Comparison of ENCODE assay signal across 11 cellular contexts in genomic region chrX:12954981-12955380, GRCh38. TPM values are rescaled to one million over a fixed set of nuclear protein-coding genes. Genes with fewer than 3 reads are reported as not detected.
DNase-seq lines count a peak whose midpoint lies in the region; ATAC-seq and TF ChIP-seq lines count a peak whose summit lies in the region.
"Had no signal": no experiment of that assay in that cellular context is flagged by ENCODE, and none has a peak within 500 bp of the region (broad histone marks: within the 10 kb centered on the region; RNA-seq: fewer than 3 reads in every experiment).

No MANE protein-coding gene starts in this region.

- peaks cover 27% of the 10 kb centered on the region for H3F3A ChIP-seq in DOHH2 (ENCODE audit: control insufficient read depth, insufficient read depth)

- H3K79me2 ChIP-seq in DOHH2 (ENCODE audit: control insufficient read depth, low read length) = peaks cover 7% of the 10 kb centered on the region; the same call in 1 of the 2 replicates

- H3K36me3 ChIP-seq in DOHH2 (ENCODE audit: control insufficient read depth, low read length) (peaks cover 3% of the 10 kb centered on the region; the same call in 1 of the 2 replicates), suprapubic skin (no peaks in the 10 kb centered on the region)

- H4K20me1 ChIP-seq in DOHH2 (ENCODE audit: control insufficient read depth, insufficient read depth, low read depth, low read length) = no peaks in the 10 kb centered on the region

- POLR2A ChIA-PET in activated CD4-positive, alpha-beta memory T cell treated with anti-CD3 and anti-CD28 coated beads, Interleukin-2, amount 10 ng/mL, durations not matched to agents 7 days and 5 days (lab: Charles Lee) = interaction anchor here (0.6 to 17.2 kb wide), 10 partner anchors 21 to 1075 kb away, joined by 3 to 1343 read pairs (median 8); partner anchors contain the start of genes GEMIN8, OFD1, TMSB4X and TRAPPC2

- H3K4me3 ChIP-seq in DOHH2 (ENCODE audit: low read length) = peak overlapping the region; percentile 70
- no peak overlapping the region for H3K4me3 ChIP-seq in suprapubic skin

- H3K27me3 ChIP-seq in DOHH2 (ENCODE audit: control insufficient read depth, low read length) = no peaks in the 10 kb centered on the region
- no peaks in the 10 kb centered on the region for H3K27me3 ChIP-seq in suprapubic skin

- H3K27me3 Mint-ChIP-seq in activated CD4-positive, alpha-beta memory T cell treated with anti-CD3 and anti-CD28 coated beads, Interleukin-2, amount 10 ng/mL, durations not matched to agents 7 days and 5 days = no peaks in the 10 kb centered on the region
- no peaks in the 10 kb centered on the region for H3K27me3 Mint-ChIP-seq in naive B cell

- 66% methylated on average over 4 of the region's 4 CpGs for WGBS in suprapubic skin

- H3K27ac Mint-ChIP-seq in activated CD4-positive, alpha-beta memory T cell treated with anti-CD3 and anti-CD28 coated beads, Interleukin-2, amount 10 ng/mL, durations not matched to agents 7 days and 5 days = peak overlapping the region; percentile 99
- peak overlapping the region; percentile 87 to 99 (median 99) for H3K27ac Mint-ChIP-seq in naive B cell

- H3K4me1 ChIP-seq in DOHH2 (ENCODE audit: control insufficient read depth, low read length) (peaks cover 91% of the 10 kb centered on the region), suprapubic skin (peaks cover 22% of the 10 kb centered on the region)

- no peak for TF ChIP-seq EP300 in suprapubic skin (IDR thresholded peaks at IDR 0.05)

- H3K9me2 ChIP-seq in DOHH2 (replicated peaks; ENCODE audit: control insufficient read depth, low read length) = no peaks in the 10 kb centered on the region

- no peak for TF ChIP-seq POLR2A in suprapubic skin (IDR thresholded peaks at IDR 0.05)

- peaks cover 72% of the 10 kb centered on the region for H3K4me1 Mint-ChIP-seq in activated CD4-positive, alpha-beta memory T cell treated with anti-CD3 and anti-CD28 coated beads, Interleukin-2, amount 10 ng/mL, durations not matched to agents 7 days and 5 days
- peaks cover 60 to 86% (median 73%) of the 10 kb centered on the region in 3 donors for H3K4me1 Mint-ChIP-seq in naive B cell

- H3K27ac ChIP-seq in DOHH2 (ENCODE audit: low read depth, low read length) = peak overlapping the region; percentile 100
- H3K27ac ChIP-seq in suprapubic skin = no peak overlapping the region

- CTCF ChIA-PET in activated CD4-positive, alpha-beta memory T cell treated with anti-CD3 and anti-CD28 coated beads, Interleukin-2, amount 10 ng/mL, durations not matched to agents 7 days and 5 days (lab: Charles Lee) = interaction anchor here (0.9 to 14.9 kb wide), 6 partner anchors 13 to 135 kb away, joined by 3 to 273 read pairs (median 5); no protein-coding TSS in a partner anchor

- no peak for ATAC-seq in naive B cell (ENCODE audit: low read depth in 2 of 2)

- H3K9me3 ChIP-seq in DOHH2 (ENCODE audit: control insufficient read depth, insufficient read depth, low read length) (no peaks in the 10 kb centered on the region), suprapubic skin (no peaks in the 10 kb centered on the region)

- peak overlapping the region; percentile 72 for H3K4me3 Mint-ChIP-seq in activated CD4-positive, alpha-beta memory T cell treated with anti-CD3 and anti-CD28 coated beads, Interleukin-2, amount 10 ng/mL, durations not matched to agents 7 days and 5 days
- peak overlapping the region; percentile 66 to 94 (median 82) for H3K4me3 Mint-ChIP-seq in naive B cell

- no peaks in the 10 kb centered on the region for H3K36me3 Mint-ChIP-seq in activated CD4-positive, alpha-beta memory T cell treated with anti-CD3 and anti-CD28 coated beads, Interleukin-2, amount 10 ng/mL, durations not matched to agents 7 days and 5 days (ENCODE audit: low read depth)
- H3K36me3 Mint-ChIP-seq in naive B cell = no peaks in the 10 kb centered on the region

- no peaks in the 10 kb centered on the region for H3K9me3 Mint-ChIP-seq in activated CD4-positive, alpha-beta memory T cell treated with anti-CD3 and anti-CD28 coated beads, Interleukin-2, amount 10 ng/mL, durations not matched to agents 7 days and 5 days
- H3K9me3 Mint-ChIP-seq in naive B cell = peaks cover 0 to 2% (median 0%) of the 10 kb centered on the region in 7 donors

- no peak for TF ChIP-seq CTCF in DOHH2 (IDR thresholded peaks at IDR 0.05; ENCODE audit: low read depth, low read length, poor library complexity, severe bottlenecking)
- TF ChIP-seq CTCF in suprapubic skin (IDR thresholded peaks at IDR 0.05) = no peak

- DNase-seq in KG1 (lab: John Stamatoyannopoulos, UW) (peak; percentile 17), naive B cell (peak; percentile 41), DMS 273 (lab: John Stamatoyannopoulos, UW; ENCODE audit: unreplicated experiment) (no peak), AG08395 (ENCODE audit: low spot score) (no peak), NCI-H146 treated with DMSO at 0.1 percent for 48 hours (lab: John Stamatoyannopoulos, UW; ENCODE audit: unreplicated experiment) (no peak), suprapubic skin (ENCODE audit: low spot score in 2 of 2) (no peak)
- no peak for DNase-seq in activated CD4-positive, alpha-beta memory T cell treated with anti-CD3 and anti-CD28 coated beads, Interleukin-2, amount 10 ng/mL, durations not matched to agents 7 days and 5 days
- DNase-seq: hypothalamus, NCI-H2171 treated with DMSO at 0.1 percent for 48 hours had no signal

- peak overlapping the region; percentile 97 for H3K4me2 ChIP-seq in DOHH2 (ENCODE audit: low read length)

RNA-seq across cellular contexts. Expression of gene TMSB4X, which starts 19.9 kb away (rescaled TPM):
- total RNA-seq in activated CD4-positive, alpha-beta memory T cell treated with anti-CD3 and anti-CD28 coated beads, Interleukin-2, amount 10 ng/mL, durations not matched to agents 7 days and 5 days = over 10,000 TPM; 10,813 to 11,021 TPM
- over 10,000 TPM; 18,491 to 24,142 (median 22,031) TPM for polyA plus RNA-seq in naive B cell (ENCODE audit: low read depth in 6 of 6)
- total RNA-seq in suprapubic skin = 1,000 to 10,000 TPM in 3 of 4 donors, 100 to 1,000 TPM in 1; 880 to 1,466 (median 1,228) TPM

RNA-seq across cellular contexts. Expression of gene TLR8, which starts 48.6 kb away (rescaled TPM):
- not detected for total RNA-seq in activated CD4-positive, alpha-beta memory T cell treated with anti-CD3 and anti-CD28 coated beads, Interleukin-2, amount 10 ng/mL, durations not matched to agents 7 days and 5 days
- under 1 TPM in 5 of 6 donors, not detected in 1; 0.07 to 0.13 (median 0.12) TPM for polyA plus RNA-seq in naive B cell (ENCODE audit: low read depth in 6 of 6)
- total RNA-seq in suprapubic skin = under 1 TPM in 3 of 4 donors, not detected in 1; 0.11 to 0.17 (median 0.16) TPM
- total RNA-seq: dermis microvascular lymphatic vessel endothelial cell had no signal

Comparison
In these comparisons a context has a peak if more than half of its experiments do, and no peak if none do; other contexts are left out.
1. DNase-seq: peak in KG1 (single experiment) and naive B cell (single experiment); none in activated CD4-positive, alpha-beta memory T cell treated with anti-CD3 and anti-CD28 coated beads, Interleukin-2, amount 10 ng/mL, durations not matched to agents 7 days and 5 days (single experiment), DMS 273 (single experiment), AG08395 (single experiment), NCI-H146 treated with DMSO at 0.1 percent for 48 hours (single experiment) and suprapubic skin (0 of 2).
2. RNA of gene TMSB4X, which starts 19.9 kb away (total RNA-seq): 10,813 to 11,021 TPM in activated CD4-positive, alpha-beta memory T cell treated with anti-CD3 and anti-CD28 coated beads, Interleukin-2, amount 10 ng/mL, durations not matched to agents 7 days and 5 days; 880 to 1,466 TPM in suprapubic skin; every median in the first group is over 4 times any median in the second.